In the genomic region with DNA sequence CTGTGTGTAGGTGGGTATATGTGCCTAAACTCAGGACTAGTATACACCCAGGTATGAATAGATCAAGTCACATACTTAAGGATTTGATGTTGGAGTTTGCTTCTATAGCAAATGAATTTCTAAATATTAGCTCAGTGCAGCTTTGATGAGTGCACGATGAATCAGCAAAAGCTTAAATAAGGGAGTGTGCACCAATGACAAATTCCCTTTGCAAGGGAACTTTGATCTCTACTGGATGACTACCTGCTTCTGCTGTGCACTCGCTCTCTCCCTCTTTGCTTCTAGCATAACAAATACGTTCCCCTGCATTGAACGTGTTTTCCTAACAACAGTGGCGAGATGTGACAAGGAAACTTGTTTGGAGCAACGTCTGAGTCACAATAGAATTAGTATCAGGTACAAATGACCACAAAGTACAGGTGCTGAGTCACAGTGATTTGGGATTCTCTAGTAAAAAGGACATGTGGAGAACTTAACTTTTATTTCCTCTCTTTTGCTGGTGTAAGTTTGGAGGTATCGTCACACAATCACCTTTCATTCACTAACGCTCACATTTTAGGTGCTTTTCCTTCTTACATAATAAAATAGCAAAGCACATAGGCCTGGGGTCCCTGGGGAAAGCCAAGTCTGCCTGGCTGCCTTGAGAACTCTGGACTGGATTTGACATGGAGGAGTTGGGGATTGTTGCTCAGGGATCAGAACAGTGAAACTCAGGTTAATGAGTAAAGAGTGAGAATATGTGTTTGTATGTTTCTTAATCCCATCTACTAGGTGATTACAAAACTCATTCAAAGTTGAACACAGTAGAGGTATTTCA, we compare ENCODE assay signal across 1 cellular context.
TF ChIP-seq lines count a peak whose summit lies in the region.

No MANE protein-coding gene starts in this region.

TF ChIP-seq in HepG2, 621 proteins besides CTCF, POLR2A, EP300 and RAD21 (continued from another document and continues in another):
- TF ChIP-seq DZIP1 (CRISPR knock-in tag; IDR thresholded peaks at IDR 0.05) (no peak), TCF7 (IDR thresholded peaks at IDR 0.05; ENCODE audit: low read depth) (peak; percentile 87), RNF2 (conservative IDR thresholded peaks at IDR 0.05; ENCODE audit: low read depth) (no peak), MED13 (CRISPR knock-in tag; IDR thresholded peaks at IDR 0.05) (peak; percentile 82; the same call in 1 of the 2 replicates), THAP11 (CRISPR knock-in tag; IDR thresholded peaks at IDR 0.05) (peak; percentile 69; the same call in 1 of the 2 replicates), ZNF607 (CRISPR knock-in tag; IDR thresholded peaks at IDR 0.05; ENCODE audit: borderline replicate concordance) (peak; percentile 70; the same call in 1 of the 2 replicates), ZNF256 (CRISPR knock-in tag; conservative IDR thresholded peaks at IDR 0.05) (no peak), DMTF1 (CRISPR knock-in tag; IDR thresholded peaks at IDR 0.05) (no peak), PRDM10 (CRISPR knock-in tag; IDR thresholded peaks at IDR 0.05; ENCODE audit: low read depth) (peak; percentile 69), ZNF230 (CRISPR knock-in tag; IDR thresholded peaks at IDR 0.05) (peak; percentile 91; the same call in 1 of the 2 replicates), ZNF503 (CRISPR knock-in tag; IDR thresholded peaks at IDR 0.05) (peak; percentile 86; the same call in 1 of the 2 replicates), ARHGAP35 (CRISPR knock-in tag; IDR thresholded peaks at IDR 0.05; ENCODE audit: borderline replicate concordance) (no peak), TEAD2 (CRISPR knock-in tag; IDR thresholded peaks at IDR 0.05) (no peak), ZNF180 (CRISPR knock-in tag; IDR thresholded peaks at IDR 0.05; ENCODE audit: borderline replicate concordance, low read depth) (no peak), HOXA7 (CRISPR knock-in tag; IDR thresholded peaks at IDR 0.05) (no peak), BCLAF1 (IDR thresholded peaks at IDR 0.05) (no peak), IRF2 (CRISPR knock-in tag; IDR thresholded peaks at IDR 0.05) (peak; percentile 98)
- TF ChIP-seq, protein P1, sequence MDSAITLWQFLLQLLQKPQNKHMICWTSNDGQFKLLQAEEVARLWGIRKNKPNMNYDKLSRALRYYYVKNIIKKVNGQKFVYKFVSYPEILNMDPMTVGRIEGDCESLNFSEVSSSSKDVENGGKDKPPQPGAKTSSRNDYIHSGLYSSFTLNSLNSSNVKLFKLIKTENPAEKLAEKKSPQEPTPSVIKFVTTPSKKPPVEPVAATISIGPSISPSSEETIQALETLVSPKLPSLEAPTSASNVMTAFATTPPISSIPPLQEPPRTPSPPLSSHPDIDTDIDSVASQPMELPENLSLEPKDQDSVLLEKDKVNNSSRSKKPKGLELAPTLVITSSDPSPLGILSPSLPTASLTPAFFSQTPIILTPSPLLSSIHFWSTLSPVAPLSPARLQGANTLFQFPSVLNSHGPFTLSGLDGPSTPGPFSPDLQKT (CRISPR knock-in tag; IDR thresholded peaks at IDR 0.05; ENCODE audit: borderline replicate concordance), result no peak
- TF ChIP-seq, protein P2, sequence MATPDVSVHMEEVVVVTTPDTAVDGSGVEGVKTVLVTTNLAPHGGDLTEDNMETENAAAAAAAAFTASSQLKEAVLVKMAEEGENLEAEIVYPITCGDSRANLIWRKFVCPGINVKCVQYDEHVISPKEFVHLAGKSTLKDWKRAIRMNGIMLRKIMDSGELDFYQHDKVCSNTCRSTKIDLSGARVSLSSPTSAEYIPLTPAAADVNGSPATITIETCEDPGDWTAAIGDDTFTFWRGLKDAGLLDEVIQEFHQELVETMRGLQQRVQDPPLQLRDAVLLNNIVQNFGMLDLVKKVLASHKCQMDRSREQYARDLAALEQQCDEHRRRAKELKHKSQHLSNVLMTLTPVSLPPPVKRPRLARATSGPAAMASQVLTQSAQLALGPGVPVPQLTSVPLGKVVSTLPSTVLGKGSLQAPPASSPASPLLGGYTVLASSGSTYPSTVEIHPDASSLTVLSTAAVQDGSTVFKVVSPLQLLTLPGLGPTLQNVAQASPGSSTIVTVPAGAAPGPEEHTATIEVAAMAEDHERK (CRISPR knock-in tag; IDR thresholded peaks at IDR 0.05; ENCODE audit: low read depth), result no peak
- TF ChIP-seq, protein P3, sequence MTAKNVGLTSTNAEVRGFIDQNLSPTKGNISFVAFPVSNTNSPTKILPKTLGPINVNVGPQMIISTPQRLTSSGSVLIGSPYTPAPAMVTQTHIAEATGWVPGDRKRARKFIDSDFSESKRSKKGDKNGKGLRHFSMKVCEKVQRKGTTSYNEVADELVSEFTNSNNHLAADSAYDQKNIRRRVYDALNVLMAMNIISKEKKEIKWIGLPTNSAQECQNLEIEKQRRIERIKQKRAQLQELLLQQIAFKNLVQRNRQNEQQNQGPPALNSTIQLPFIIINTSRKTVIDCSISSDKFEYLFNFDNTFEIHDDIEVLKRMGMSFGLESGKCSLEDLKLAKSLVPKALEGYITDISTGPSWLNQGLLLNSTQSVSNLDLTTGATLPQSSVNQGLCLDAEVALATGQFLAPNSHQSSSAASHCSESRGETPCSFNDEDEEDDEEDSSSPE (CRISPR knock-in tag; IDR thresholded peaks at IDR 0.05), result peak; percentile 34; the same call in 1 of the 2 replicates
- TF ChIP-seq, protein P4, sequence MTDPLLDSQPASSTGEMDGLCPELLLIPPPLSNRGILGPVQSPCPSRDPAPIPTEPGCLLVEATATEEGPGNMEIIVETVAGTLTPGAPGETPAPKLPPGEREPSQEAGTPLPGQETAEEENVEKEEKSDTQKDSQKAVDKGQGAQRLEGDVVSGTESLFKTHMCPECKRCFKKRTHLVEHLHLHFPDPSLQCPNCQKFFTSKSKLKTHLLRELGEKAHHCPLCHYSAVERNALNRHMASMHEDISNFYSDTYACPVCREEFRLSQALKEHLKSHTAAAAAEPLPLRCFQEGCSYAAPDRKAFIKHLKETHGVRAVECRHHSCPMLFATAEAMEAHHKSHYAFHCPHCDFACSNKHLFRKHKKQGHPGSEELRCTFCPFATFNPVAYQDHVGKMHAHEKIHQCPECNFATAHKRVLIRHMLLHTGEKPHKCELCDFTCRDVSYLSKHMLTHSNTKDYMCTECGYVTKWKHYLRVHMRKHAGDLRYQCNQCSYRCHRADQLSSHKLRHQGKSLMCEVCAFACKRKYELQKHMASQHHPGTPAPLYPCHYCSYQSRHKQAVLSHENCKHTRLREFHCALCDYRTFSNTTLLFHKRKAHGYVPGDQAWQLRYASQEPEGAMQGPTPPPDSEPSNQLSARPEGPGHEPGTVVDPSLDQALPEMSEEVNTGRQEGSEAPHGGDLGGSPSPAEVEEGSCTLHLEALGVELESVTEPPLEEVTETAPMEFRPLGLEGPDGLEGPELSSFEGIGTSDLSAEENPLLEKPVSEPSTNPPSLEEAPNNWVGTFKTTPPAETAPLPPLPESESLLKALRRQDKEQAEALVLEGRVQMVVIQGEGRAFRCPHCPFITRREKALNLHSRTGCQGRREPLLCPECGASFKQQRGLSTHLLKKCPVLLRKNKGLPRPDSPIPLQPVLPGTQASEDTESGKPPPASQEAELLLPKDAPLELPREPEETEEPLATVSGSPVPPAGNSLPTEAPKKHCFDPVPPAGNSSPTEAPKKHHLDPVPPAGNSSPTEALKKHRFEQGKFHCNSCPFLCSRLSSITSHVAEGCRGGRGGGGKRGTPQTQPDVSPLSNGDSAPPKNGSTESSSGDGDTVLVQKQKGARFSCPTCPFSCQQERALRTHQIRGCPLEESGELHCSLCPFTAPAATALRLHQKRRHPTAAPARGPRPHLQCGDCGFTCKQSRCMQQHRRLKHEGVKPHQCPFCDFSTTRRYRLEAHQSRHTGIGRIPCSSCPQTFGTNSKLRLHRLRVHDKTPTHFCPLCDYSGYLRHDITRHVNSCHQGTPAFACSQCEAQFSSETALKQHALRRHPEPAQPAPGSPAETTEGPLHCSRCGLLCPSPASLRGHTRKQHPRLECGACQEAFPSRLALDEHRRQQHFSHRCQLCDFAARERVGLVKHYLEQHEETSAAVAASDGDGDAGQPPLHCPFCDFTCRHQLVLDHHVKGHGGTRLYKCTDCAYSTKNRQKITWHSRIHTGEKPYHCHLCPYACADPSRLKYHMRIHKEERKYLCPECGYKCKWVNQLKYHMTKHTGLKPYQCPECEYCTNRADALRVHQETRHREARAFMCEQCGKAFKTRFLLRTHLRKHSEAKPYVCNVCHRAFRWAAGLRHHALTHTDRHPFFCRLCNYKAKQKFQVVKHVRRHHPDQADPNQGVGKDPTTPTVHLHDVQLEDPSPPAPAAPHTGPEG (CRISPR knock-in tag; IDR thresholded peaks at IDR 0.05), result peak; percentile 61; the same call in 1 of the 2 replicates
